ENCODE assay signal across 16 cellular contexts in genomic region chr14:95250126-95250824, GRCh38.
DNase-seq lines count a peak whose midpoint lies in the region; ATAC-seq and TF ChIP-seq lines count a peak whose summit lies in the region.
"Had no signal": no experiment of that assay in that cellular context is flagged by ENCODE, and none has a peak within 500 bp of the region (broad histone marks: within the 10 kb centered on the region; RNA-seq: fewer than 3 reads in every experiment).

No MANE protein-coding gene starts in this region.

- no peak for TF ChIP-seq POLR2A in HCT116 (IDR thresholded peaks at IDR 0.05; ENCODE audit: borderline replicate concordance, extremely low read depth, insufficient read depth, insufficient read length)

- no peaks in the 10 kb centered on the region for H3K79me2 ChIP-seq in HCT116 (ENCODE audit: insufficient read depth, low read length)
- H3K79me2 ChIP-seq: parathyroid adenoma had no signal

- H3K4me3 Mint-ChIP-seq in brain: no peak overlapping the region
- H3K4me3 Mint-ChIP-seq in nephron: peak overlapping the region in 1 of 3 experiments; percentile 5
- H3K4me3 Mint-ChIP-seq: activated naive CD8-positive, alpha-beta T cell treated with anti-CD3 and anti-CD28 coated beads for 36 hours; dendritic cell treated with granulocyte-macrophage colony-stimulating factor and Interleukin-4, amounts not matched to agents 40 ng/mL and 50 ng/mL, for 4 days had no signal

- intact Hi-C loops in HCT116 (cut with micrococcal nuclease): no loop called here

- peaks cover 25 to 54% of the 10 kb centered on the region in 2 experiments for H3K4me1 ChIP-seq in HCT116 (ENCODE audit: control insufficient read depth in 1 of 2, insufficient read depth in 2 of 2, low read length in 2 of 2)
- H3K4me1 ChIP-seq: parathyroid adenoma had no signal

- CTCF ChIA-PET in HCT116 (lab: Charles Lee): no interaction called here

- 0 out of 4 replicates have a peak overlapping the region, but pooled peaks of 1 of the 2 experiments have one; percentile 52 for H3K4me3 ChIP-seq in HCT116 (replicated peaks in 1 of 2; ENCODE audit: low read depth in 1 of 2, low read length in 2 of 2)

- H3K9me3 Mint-ChIP-seq in brain (no peaks in the 10 kb centered on the region), nephron (no peaks in the 10 kb centered on the region)
- H3K9me3 Mint-ChIP-seq: activated naive CD8-positive, alpha-beta T cell treated with anti-CD3 and anti-CD28 coated beads for 36 hours had no signal

- no peaks in the 10 kb centered on the region for H3K36me3 ChIP-seq in HCT116 (ENCODE audit: control insufficient read depth in 1 of 2, insufficient read depth in 2 of 2, low read length in 2 of 2)

- DNase-seq in COLO668 (lab: John Stamatoyannopoulos, UW; ENCODE audit: unreplicated experiment): peak; percentile 39
- no peak for DNase-seq in HCT116 (ENCODE audit: low read depth, low spot score)
- DNase-seq in COLO829 (ENCODE audit: low spot score): no peak
- no peak for DNase-seq in NCI-H82 treated with DMSO at 0.1 percent for 48 hours (lab: John Stamatoyannopoulos, UW; ENCODE audit: unreplicated experiment)
- DNase-seq: activated CD4-positive, alpha-beta T cell treated with anti-CD3 and anti-CD28 coated beads for 1 hour; activated naive CD8-positive, alpha-beta T cell treated with anti-CD3 and anti-CD28 coated beads for 36 hours; AML-193; NCI-H1694 treated with DMSO at 0.1 percent for 48 hours; PC-3; stimulated activated CD4-positive, alpha-beta T cell treated with anti-CD3 and anti-CD28 coated beads, Interleukin-2, amount 100 ng/mL, for 24 hours; T-helper 9 cell had no signal

- RAD21 ChIA-PET in HCT116 (lab: Charles Lee; ENCODE audit: low non-redundant PET in 1 of 2, low total read pairs in 2 of 2, uncharacterized antibody in 2 of 2, unreplicated experiment in 2 of 2): no interaction called here

- peak overlapping the region; percentile 86 for H3K4me2 ChIP-seq in HCT116 (ENCODE audit: low read length)

- H3K9ac ChIP-seq in HCT116 (ENCODE audit: low read length): peak overlapping the region; percentile 53
- H3K9ac ChIP-seq: parathyroid adenoma had no signal

- H2AFZ ChIP-seq in HCT116 (ENCODE audit: low read depth, low read length, poor library complexity, severe bottlenecking): no peak overlapping the region
- H2AFZ ChIP-seq: parathyroid adenoma had no signal

- H3K27me3 ChIP-seq in HCT116 (ENCODE audit: insufficient read depth, low read length): no peaks in the 10 kb centered on the region

- H3K27me3 Mint-ChIP-seq in brain (peaks cover 20% of the 10 kb centered on the region), nephron (ENCODE audit: low read depth) (no peaks in the 10 kb centered on the region)
- H3K27me3 Mint-ChIP-seq: dendritic cell treated with granulocyte-macrophage colony-stimulating factor and Interleukin-4, amounts not matched to agents 40 ng/mL and 50 ng/mL, for 4 days had no signal

- POLR2A ChIA-PET in HCT116 (lab: Charles Lee): no interaction called here

- no peak overlapping the region for H3K27ac ChIP-seq in HCT116 (ENCODE audit: low read depth, low read length)
- H3K27ac ChIP-seq: parathyroid adenoma had no signal

- no peak for ATAC-seq in HCT116
- no peak for ATAC-seq in activated CD4-positive, CD25-positive, alpha-beta regulatory T cell treated with anti-CD3 and anti-CD28 coated beads, Interleukin-2, amount 50 U/mL, for 24 hours
- ATAC-seq: PC-3 had no signal

- H3K27ac Mint-ChIP-seq in brain (peak overlapping the region in 3 of 5 experiments; percentile 12 to 61 (median 60)), nephron (peak overlapping the region; percentile 47 to 89 (median 83))
- H3K27ac Mint-ChIP-seq: activated naive CD8-positive, alpha-beta T cell treated with anti-CD3 and anti-CD28 coated beads for 36 hours; dendritic cell treated with granulocyte-macrophage colony-stimulating factor and Interleukin-4, amounts not matched to agents 40 ng/mL and 50 ng/mL, for 4 days had no signal

- H3K36me3 Mint-ChIP-seq in brain (no peaks in the 10 kb centered on the region), nephron (ENCODE audit: low read depth) (no peaks in the 10 kb centered on the region)
- H3K36me3 Mint-ChIP-seq: activated naive CD8-positive, alpha-beta T cell treated with anti-CD3 and anti-CD28 coated beads for 36 hours had no signal

- TF ChIP-seq CTCF in HCT116 (IDR thresholded peaks at IDR 0.05 in 2 of 3, conservative IDR thresholded peaks at IDR 0.05 in 1 of 3; ENCODE audit: borderline replicate concordance in 1 of 3, insufficient read depth in 1 of 3, low read depth in 2 of 3, low read length in 2 of 3) (no peak), brain (conservative IDR thresholded peaks at IDR 0.05) (no peak), nephron (IDR thresholded peaks at IDR 0.05; ENCODE audit: unreplicated experiment in 3 of 3) (no peak)

- no TSS peak for BruUV-seq in HCT116 (replicated peaks; lab: Mats Ljungman, UMichigan)

- peaks cover 56% of the 10 kb centered on the region for H3K4me1 Mint-ChIP-seq in brain
- H3K4me1 Mint-ChIP-seq in nephron: peaks cover 48% of the 10 kb centered on the region

- H3K9me3 ChIP-seq in HCT116 (ENCODE audit: control insufficient read depth in 1 of 2, insufficient read depth in 1 of 2, low read depth in 1 of 2, low read length in 2 of 2): no peaks in the 10 kb centered on the region

- H4K20me1 ChIP-seq in HCT116 (ENCODE audit: insufficient read depth): no peaks in the 10 kb centered on the region

- TF ChIP-seq RAD21 in HCT116 (IDR thresholded peaks at IDR 0.05; ENCODE audit: low read depth): no peak

- no peaks in the 10 kb centered on the region; the same call in 1 of the 2 replicates for H3K9me2 ChIP-seq in HCT116 (ENCODE audit: insufficient read depth)

TF ChIP-seq in HCT116, 20 proteins besides CTCF, POLR2A, EP300 and RAD21:
- TF ChIP-seq, protein P1, sequence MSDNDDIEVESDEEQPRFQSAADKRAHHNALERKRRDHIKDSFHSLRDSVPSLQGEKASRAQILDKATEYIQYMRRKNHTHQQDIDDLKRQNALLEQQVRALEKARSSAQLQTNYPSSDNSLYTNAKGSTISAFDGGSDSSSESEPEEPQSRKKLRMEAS (IDR thresholded peaks at IDR 0.05): no peak
- TF ChIP-seq CBX3 (IDR thresholded peaks at IDR 0.05; ENCODE audit: low read depth): no peak
- no peak for TF ChIP-seq EZH2 (IDR thresholded peaks at IDR 0.05)
- TF ChIP-seq JUND (IDR thresholded peaks at IDR 0.05): no peak
- TF ChIP-seq, protein P2, sequence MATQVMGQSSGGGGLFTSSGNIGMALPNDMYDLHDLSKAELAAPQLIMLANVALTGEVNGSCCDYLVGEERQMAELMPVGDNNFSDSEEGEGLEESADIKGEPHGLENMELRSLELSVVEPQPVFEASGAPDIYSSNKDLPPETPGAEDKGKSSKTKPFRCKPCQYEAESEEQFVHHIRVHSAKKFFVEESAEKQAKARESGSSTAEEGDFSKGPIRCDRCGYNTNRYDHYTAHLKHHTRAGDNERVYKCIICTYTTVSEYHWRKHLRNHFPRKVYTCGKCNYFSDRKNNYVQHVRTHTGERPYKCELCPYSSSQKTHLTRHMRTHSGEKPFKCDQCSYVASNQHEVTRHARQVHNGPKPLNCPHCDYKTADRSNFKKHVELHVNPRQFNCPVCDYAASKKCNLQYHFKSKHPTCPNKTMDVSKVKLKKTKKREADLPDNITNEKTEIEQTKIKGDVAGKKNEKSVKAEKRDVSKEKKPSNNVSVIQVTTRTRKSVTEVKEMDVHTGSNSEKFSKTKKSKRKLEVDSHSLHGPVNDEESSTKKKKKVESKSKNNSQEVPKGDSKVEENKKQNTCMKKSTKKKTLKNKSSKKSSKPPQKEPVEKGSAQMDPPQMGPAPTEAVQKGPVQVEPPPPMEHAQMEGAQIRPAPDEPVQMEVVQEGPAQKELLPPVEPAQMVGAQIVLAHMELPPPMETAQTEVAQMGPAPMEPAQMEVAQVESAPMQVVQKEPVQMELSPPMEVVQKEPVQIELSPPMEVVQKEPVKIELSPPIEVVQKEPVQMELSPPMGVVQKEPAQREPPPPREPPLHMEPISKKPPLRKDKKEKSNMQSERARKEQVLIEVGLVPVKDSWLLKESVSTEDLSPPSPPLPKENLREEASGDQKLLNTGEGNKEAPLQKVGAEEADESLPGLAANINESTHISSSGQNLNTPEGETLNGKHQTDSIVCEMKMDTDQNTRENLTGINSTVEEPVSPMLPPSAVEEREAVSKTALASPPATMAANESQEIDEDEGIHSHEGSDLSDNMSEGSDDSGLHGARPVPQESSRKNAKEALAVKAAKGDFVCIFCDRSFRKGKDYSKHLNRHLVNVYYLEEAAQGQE (IDR thresholded peaks at IDR 0.05; ENCODE audit: low read depth): no peak
- TF ChIP-seq EZH2phosphoT487 (IDR thresholded peaks at IDR 0.05; ENCODE audit: borderline replicate concordance): no peak
- no peak for TF ChIP-seq SRF (IDR thresholded peaks at IDR 0.05; ENCODE audit: low read depth)
- TF ChIP-seq, protein P3, sequence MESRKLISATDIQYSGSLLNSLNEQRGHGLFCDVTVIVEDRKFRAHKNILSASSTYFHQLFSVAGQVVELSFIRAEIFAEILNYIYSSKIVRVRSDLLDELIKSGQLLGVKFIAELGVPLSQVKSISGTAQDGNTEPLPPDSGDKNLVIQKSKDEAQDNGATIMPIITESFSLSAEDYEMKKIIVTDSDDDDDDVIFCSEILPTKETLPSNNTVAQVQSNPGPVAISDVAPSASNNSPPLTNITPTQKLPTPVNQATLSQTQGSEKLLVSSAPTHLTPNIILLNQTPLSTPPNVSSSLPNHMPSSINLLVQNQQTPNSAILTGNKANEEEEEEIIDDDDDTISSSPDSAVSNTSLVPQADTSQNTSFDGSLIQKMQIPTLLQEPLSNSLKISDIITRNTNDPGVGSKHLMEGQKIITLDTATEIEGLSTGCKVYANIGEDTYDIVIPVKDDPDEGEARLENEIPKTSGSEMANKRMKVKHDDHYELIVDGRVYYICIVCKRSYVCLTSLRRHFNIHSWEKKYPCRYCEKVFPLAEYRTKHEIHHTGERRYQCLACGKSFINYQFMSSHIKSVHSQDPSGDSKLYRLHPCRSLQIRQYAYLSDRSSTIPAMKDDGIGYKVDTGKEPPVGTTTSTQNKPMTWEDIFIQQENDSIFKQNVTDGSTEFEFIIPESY (IDR thresholded peaks at IDR 0.05; ENCODE audit: extremely low read depth, insufficient replicate concordance, low read length): no peak
- no peak for TF ChIP-seq TCF7L2 (IDR thresholded peaks at IDR 0.05; ENCODE audit: borderline replicate concordance, extremely low read depth, insufficient read depth, insufficient read length)
- no peak for TF ChIP-seq CEBPB (IDR thresholded peaks at IDR 0.05; ENCODE audit: low read depth)
- TF ChIP-seq POLR2AphosphoS5 (IDR thresholded peaks at IDR 0.05; ENCODE audit: low read depth, low read length): no peak
- TF ChIP-seq ELF1 (IDR thresholded peaks at IDR 0.05; ENCODE audit: borderline replicate concordance, low read depth): no peak
